Comparison of ENCODE assay signal across 14 cellular contexts in genomic region chr1:198701250-198701649, GRCh38.
DNase-seq lines count a peak whose midpoint lies in the region; ATAC-seq and TF ChIP-seq lines count a peak whose summit lies in the region.
"Had no signal": no experiment of that assay in that cellular context is flagged by ENCODE, and none has a peak within 500 bp of the region (broad histone marks: within the 10 kb centered on the region; RNA-seq: fewer than 3 reads in every experiment).

No MANE protein-coding gene starts in this region.

- DNase-seq in NCI-H1417 (lab: John Stamatoyannopoulos, UW) (peak in 2 of 3 experiments; percentile 31 to 40), NCI-H1417 treated with DMSO at 0.1 percent for 48 hours (lab: John Stamatoyannopoulos, UW) (no peak), T-helper 17 cell (no peak), immature natural killer cell (no peak), lower leg skin (ENCODE audit: low spot score in 2 of 2) (no peak), MCF 10A (ENCODE audit: unreplicated experiment) (no peak), GM23248 (no peak)
- DNase-seq: hippocampal formation, Kasumi-1, lower lobe of right lung, SJCRH30, upper lobe of left lung had no signal

- H3K9me3 Mint-ChIP-seq in immature natural killer cell: no peaks in the 10 kb centered on the region
- H3K9me3 Mint-ChIP-seq in MCF 10A (ENCODE audit: unreplicated experiment): no peaks in the 10 kb centered on the region

- H3K27me3 Mint-ChIP-seq in T-helper 17 cell: no peaks in the 10 kb centered on the region
- peaks cover 0 to 4% (median 0%) of the 10 kb centered on the region in 3 donors for H3K27me3 Mint-ChIP-seq in immature natural killer cell (ENCODE audit: low read depth in 3 of 3)
- no peaks in the 10 kb centered on the region for H3K27me3 Mint-ChIP-seq in MCF 10A (ENCODE audit: insufficient read depth, unreplicated experiment)

- H3K9me2 ChIP-seq in GM23248 (ENCODE audit: insufficient read depth): no peaks in the 10 kb centered on the region

- H3K27ac ChIP-seq in GM23248: no peak overlapping the region
- H3K27ac ChIP-seq: lower lobe of right lung, SJCRH30, upper lobe of left lung had no signal

- peak overlapping the region; percentile 45 for H3K4me3 Mint-ChIP-seq in T-helper 17 cell
- peak overlapping the region in 2 of 5 donors; percentile 24 to 51 for H3K4me3 Mint-ChIP-seq in immature natural killer cell
- H3K4me3 Mint-ChIP-seq in MCF 10A (ENCODE audit: unreplicated experiment): no peak overlapping the region

- CTCF ChIA-PET in MCF 10A (lab: Yijun Ruan, JAX): interaction anchor here (0.5 to 3.2 kb wide), 11 partner anchors 10 to 1303 kb away, joined by 3 to 19 read pairs (median 4); no protein-coding TSS in a partner anchor

- in situ Hi-C loops in GM23248 (cut with MboI): no loop called here

- no peaks in the 10 kb centered on the region for H3K36me3 ChIP-seq in GM23248 (ENCODE audit: low read depth)
- H3K36me3 ChIP-seq: SJCRH30 had no signal

- H3K27ac Mint-ChIP-seq in T-helper 17 cell (peak overlapping the region; percentile 94), immature natural killer cell (peak overlapping the region; percentile 66 to 88 (median 82)), MCF 10A (ENCODE audit: low read depth, unreplicated experiment) (no peak overlapping the region)

- TF ChIP-seq CTCF in lower leg skin (IDR thresholded peaks at IDR 0.05) (no peak), MCF 10A (IDR thresholded peaks at IDR 0.05; ENCODE audit: unreplicated experiment) (no peak)

- H3K4me3 ChIP-seq in lower leg skin (ENCODE audit: low read depth, poor library complexity, severe bottlenecking): no peak overlapping the region
- no peak overlapping the region for H3K4me3 ChIP-seq in GM23248
- H3K4me3 ChIP-seq: lower lobe of right lung, SJCRH30, upper lobe of left lung had no signal

- peaks cover 11% of the 10 kb centered on the region; the same call in 1 of the 2 replicates for H3K4me1 ChIP-seq in GM23248 (ENCODE audit: insufficient read depth)
- H3K4me1 ChIP-seq: SJCRH30 had no signal

- no TSS peak for BruUV-seq in MCF 10A (replicated peaks; lab: Mats Ljungman, UMichigan)

- intact Hi-C loops in lower leg skin (cut with DNase I; ENCODE audit: low total_unique reads): no loop called here
- intact Hi-C loops in MCF 10A (cut with micrococcal nuclease): no loop called here

- no peaks in the 10 kb centered on the region for H3K27me3 ChIP-seq in GM23248 (replicated peaks; ENCODE audit: insufficient read depth)
- H3K27me3 ChIP-seq: SJCRH30, upper lobe of left lung had no signal

- no peaks in the 10 kb centered on the region for H4K20me1 ChIP-seq in GM23248 (ENCODE audit: insufficient read depth)

- ATAC-seq in HG03175 (IDR thresholded peaks at IDR 0.05; ENCODE audit: unreplicated experiment) (peak; percentile 41), T-helper 17 cell (no peak)
- ATAC-seq: esophagus mucosa had no signal

- TF ChIP-seq POLR2A in lower leg skin (IDR thresholded peaks at IDR 0.05): no peak

- no peaks in the 10 kb centered on the region for H3K79me2 ChIP-seq in GM23248 (ENCODE audit: insufficient read depth)

- H3K9me3 ChIP-seq in T-helper 17 cell (ENCODE audit: control insufficient read depth, low read length, poor library complexity, severe bottlenecking) (no peaks in the 10 kb centered on the region), GM23248 (ENCODE audit: low read depth) (no peaks in the 10 kb centered on the region)
- H3K9me3 ChIP-seq: lower lobe of right lung, SJCRH30, upper lobe of left lung had no signal

- 22 to 50% methylated on average over 1 of the region's 1 CpG for WGBS in lower leg skin, 2 donors
- 33 to 40% methylated on average over 1 of the region's 1 CpG for WGBS in GM23248 (ENCODE audit: low coverage in 1 of 2, low lambda C conversion rate in 2 of 2, missing lambda C conversion rate in 2 of 2), 2 experiments

- H3K4me1 Mint-ChIP-seq in T-helper 17 cell (peaks cover 52% of the 10 kb centered on the region), immature natural killer cell (peaks cover 70 to 97% of the 10 kb centered on the region in 2 donors), MCF 10A (ENCODE audit: insufficient read depth, unreplicated experiment) (peaks cover 21% of the 10 kb centered on the region)

- no peaks in the 10 kb centered on the region for H3F3A ChIP-seq in GM23248 (ENCODE audit: insufficient read depth)

- no peak overlapping the region for H3K9ac ChIP-seq in GM23248

- H2AFZ ChIP-seq in GM23248: no peak overlapping the region

- POLR2A ChIA-PET in MCF 10A (lab: Yijun Ruan, JAX): no interaction called here

- H3K4me2 ChIP-seq in GM23248 (ENCODE audit: unreplicated experiment): no peak overlapping the region

- H3K36me3 Mint-ChIP-seq in T-helper 17 cell (ENCODE audit: low read depth) (peaks cover 26% of the 10 kb centered on the region), immature natural killer cell (peaks cover 65 to 87% (median 73%) of the 10 kb centered on the region in 3 donors), MCF 10A (ENCODE audit: insufficient read depth, unreplicated experiment) (no peaks in the 10 kb centered on the region)

Comparison
In these comparisons a context has a peak if more than half of its experiments do, and no peak if none do; other contexts are left out.
1. DNase-seq: peak in NCI-H1417 (2 of 3); none in NCI-H1417 treated with DMSO at 0.1 percent for 48 hours (single experiment), T-helper 17 cell (0 of 3), immature natural killer cell (0 of 3), lower leg skin (0 of 2), MCF 10A (single experiment) and GM23248 (single experiment).